In the genomic region with DNA sequence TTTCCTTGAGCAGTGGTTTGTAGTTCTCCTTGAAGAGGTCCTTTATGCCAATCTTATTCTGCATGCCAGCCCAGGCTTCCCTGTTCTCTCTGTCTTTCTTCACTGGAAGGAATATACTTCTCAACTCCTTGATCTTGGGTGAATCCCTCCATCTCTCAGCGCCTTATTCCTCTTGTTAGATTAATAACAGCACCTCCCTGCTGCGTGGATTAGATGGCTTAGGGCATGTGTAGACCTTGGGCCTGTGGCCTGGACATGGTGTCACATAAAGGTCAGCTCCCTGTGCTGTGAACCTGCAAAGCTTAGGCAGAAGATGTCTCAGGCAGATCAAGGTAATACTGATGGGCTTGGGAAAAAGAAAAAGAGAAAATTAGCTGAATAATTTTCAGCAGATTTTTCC, we compare ENCODE assay signal across 18 cellular contexts. TPM values are rescaled to one million over a fixed set of nuclear protein-coding genes. Genes with fewer than 3 reads are reported as not detected.
"Had no signal": no experiment of that assay in that cellular context is flagged by ENCODE, and none has a peak within 500 bp of the region (broad histone marks: within the 10 kb centered on the region; RNA-seq: fewer than 3 reads in every experiment).

No MANE protein-coding gene starts in this region.

- ATAC-seq: activated CD4-positive, CD25-positive, alpha-beta regulatory T cell treated with anti-CD3 and anti-CD28 coated beads, Interleukin-2, amount 50 U/mL, for 24 hours; gastrocnemius medialis; heart right ventricle; left lung had no signal

- H3K36me3 ChIP-seq: colonic mucosa, gastrocnemius medialis, heart right ventricle, left lung, sigmoid colon, suprapubic skin, upper lobe of left lung had no signal

- DNase-seq: activated CD4-positive, alpha-beta T cell treated with anti-CD3 and anti-CD28 coated beads, Interleukin-2, amount 50 U/mL, for 48 hours; activated gamma-delta T cell treated with Interleukin-2 at 50 U/mL for 16 hours; colonic mucosa; effector CD4-positive, alpha-beta T cell; gastrocnemius medialis; heart right ventricle; islet precursor cell; left lung; sigmoid colon; SK-N-SH; stimulated activated naive CD4-positive, alpha-beta T cell treated with Interleukin-2 at 50 U/mL for 16 hours; upper lobe of left lung had no signal

- H3K9me3 ChIP-seq: colonic mucosa, gastrocnemius medialis, left lung, sigmoid colon, SK-N-SH, suprapubic skin, upper lobe of left lung had no signal

- H3K27me3 Mint-ChIP-seq: memory B cell had no signal

- H3K9me3 Mint-ChIP-seq: memory B cell had no signal

- H3K27ac Mint-ChIP-seq: memory B cell had no signal

- H3K27ac ChIP-seq: colonic mucosa, gastrocnemius medialis, heart right ventricle, left lung, sigmoid colon, suprapubic skin, upper lobe of left lung had no signal

- H3K27me3 ChIP-seq: colonic mucosa, gastrocnemius medialis, left lung, sigmoid colon, upper lobe of left lung had no signal

- H3K4me3 ChIP-seq: colonic mucosa, gastrocnemius medialis, heart right ventricle, left lung, sigmoid colon, suprapubic skin, upper lobe of left lung had no signal

- H3K4me1 ChIP-seq: colonic mucosa, gastrocnemius medialis, left lung, sigmoid colon, suprapubic skin, upper lobe of left lung had no signal

RNA-seq across cellular contexts. Expression of gene ZNF831, which starts 18.3 kb away (rescaled TPM):
- total RNA-seq: astrocyte, osteocyte had no signal
- polyA plus RNA-seq: neural cell, SK-N-SH had no signal
